8 cellular contexts compared by ENCODE assay signal in the genomic region with DNA sequence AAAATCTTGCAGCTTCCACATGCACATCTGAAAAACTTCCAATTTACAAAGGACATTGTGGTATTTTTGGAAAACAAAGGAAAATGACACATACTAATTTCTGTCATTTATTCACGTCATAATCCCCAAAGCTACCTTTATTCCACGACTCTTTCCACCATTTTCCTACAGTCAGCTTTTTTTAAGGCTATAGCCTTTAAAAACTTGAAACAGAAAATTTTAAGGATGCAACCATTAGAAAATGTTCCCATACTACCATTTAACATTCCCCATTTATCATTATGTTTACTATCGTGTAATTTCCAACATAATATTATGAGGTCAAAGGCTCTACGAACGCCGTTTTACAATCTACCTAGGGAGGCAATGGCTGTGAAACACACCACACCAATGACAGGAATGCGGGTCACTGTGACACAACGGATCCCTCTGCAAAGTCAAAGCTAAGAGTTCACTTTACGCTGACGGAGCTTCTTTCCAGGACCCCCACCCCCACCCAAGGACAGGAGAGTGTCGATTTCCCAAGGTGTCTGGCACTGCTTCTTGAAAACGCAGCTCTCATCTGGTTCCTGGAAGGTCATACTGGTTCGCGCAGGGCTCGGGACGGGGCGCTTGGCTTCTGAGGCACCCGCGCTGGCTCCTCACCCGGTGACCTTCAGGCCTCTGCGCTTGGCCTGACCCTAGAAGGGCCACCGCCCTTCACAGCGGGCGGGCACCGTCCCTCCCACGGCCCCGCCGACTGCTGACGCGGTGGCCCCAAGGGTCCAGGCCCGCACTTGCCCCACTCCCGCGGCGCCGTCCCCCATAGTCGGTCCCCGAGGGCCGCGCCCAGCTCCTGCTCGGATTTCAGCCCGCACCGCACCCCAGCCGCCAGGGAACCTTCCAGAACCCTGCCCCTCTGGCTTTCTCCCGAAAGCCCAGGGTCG. TPM values are rescaled to one million over a fixed set of nuclear protein-coding genes. Genes with fewer than 3 reads are reported as not detected.
DNase-seq lines count a peak whose midpoint lies in the region; ATAC-seq and TF ChIP-seq lines count a peak whose summit lies in the region.

No MANE protein-coding gene starts in this region.

- H3K4me3 ChIP-seq in esophagus muscularis mucosa (peak overlapping the region; percentile 75 to 87 (median 78)), muscle layer of colon (ENCODE audit: low read depth in 1 of 2, low read length in 2 of 2) (peak overlapping the region; percentile 41 to 76)

- peak overlapping the region; percentile 76 to 84 (median 78) for H3K4me3 Mint-ChIP-seq in T-cell

- peak; percentile 24 for DNase-seq in activated gamma-delta T cell (lab: John Stamatoyannopoulos, UW)
- DNase-seq in activated gamma-delta T cell treated with Interleukin-2 at 50 U/mL for 16 hours: no peak
- peak in 3 of 34 experiments; percentile 5 to 30 (median 14) for DNase-seq in T-cell
- DNase-seq in esophagus muscularis mucosa (ENCODE audit: extremely low spot score): no peak
- DNase-seq in NAMALWA (ENCODE audit: low spot score): no peak
- no peak for DNase-seq in GF-D8 (lab: John Stamatoyannopoulos, UW)

- no peak for TF ChIP-seq POLR2A in esophagus muscularis mucosa (IDR thresholded peaks at IDR 0.05; ENCODE audit: low read depth)

- CTCF ChIA-PET in T-cell (lab: Charles Lee): interaction anchor here (0.6 to 1.4 kb wide), 10 partner anchors 7 to 887 kb away, joined by 3 to 9 read pairs (median 3); a partner anchor contains a TSS

- peak in 1 of 3 experiments; percentile 11 for TF ChIP-seq CTCF in esophagus muscularis mucosa (IDR thresholded peaks at IDR 0.05)

- no peak for TF ChIP-seq EP300 in esophagus muscularis mucosa (IDR thresholded peaks at IDR 0.05)

- WGBS in esophagus muscularis mucosa: 30% methylated on average over 21 of the region's 45 CpGs

- H3K36me3 ChIP-seq in esophagus muscularis mucosa (no peaks in the 10 kb centered on the region), muscle layer of colon (ENCODE audit: insufficient read depth, low read length) (no peaks in the 10 kb centered on the region)

- H3K27ac ChIP-seq in esophagus muscularis mucosa (replicated peaks in 1 of 4): peak overlapping the region; percentile 85 to 96 (median 91)
- peak overlapping the region; percentile 59 for H3K27ac ChIP-seq in muscle layer of colon (ENCODE audit: low read depth, low read length)

- H3K36me3 Mint-ChIP-seq in T-cell: no peaks in the 10 kb centered on the region

- H3K9me3 ChIP-seq in esophagus muscularis mucosa (peaks cover 0 to 4% (median 0%) of the 10 kb centered on the region in 4 donors), muscle layer of colon (ENCODE audit: low read length) (no peaks in the 10 kb centered on the region)

- ATAC-seq in HG03045 (IDR thresholded peaks at IDR 0.05; ENCODE audit: unreplicated experiment): peak; percentile 49
- peak; percentile 33 to 47 (median 41) for ATAC-seq in T-cell (replicated peaks in 1 of 4)

- H3K27me3 ChIP-seq in esophagus muscularis mucosa (no peaks in the 10 kb centered on the region), muscle layer of colon (ENCODE audit: control insufficient read depth in 1 of 2, insufficient read depth in 2 of 2, low read length in 2 of 2) (no peaks in the 10 kb centered on the region)

- peaks cover 2 to 10% (median 6%) of the 10 kb centered on the region in 3 donors for H3K9me3 Mint-ChIP-seq in T-cell

- H3K27ac Mint-ChIP-seq in T-cell: peak overlapping the region in 1 of 2 donors; percentile 10

- peaks cover 0 to 3% of the 10 kb centered on the region in 2 donors for H3K27me3 Mint-ChIP-seq in T-cell

- intact Hi-C loops in esophagus muscularis mucosa (cut with DNase I): loop anchor here (5.0 kb wide), 1 partner anchor 76 kb away; no protein-coding TSS in a partner anchor

- H3K4me1 Mint-ChIP-seq in T-cell: peaks cover 6 to 13% (median 11%) of the 10 kb centered on the region in 3 donors

- peak overlapping the region; percentile 43 for H3K9ac ChIP-seq in muscle layer of colon (ENCODE audit: low read length)

- peaks cover 14 to 30% (median 24%) of the 10 kb centered on the region in 4 donors for H3K4me1 ChIP-seq in esophagus muscularis mucosa
- peaks cover 5% of the 10 kb centered on the region for H3K4me1 ChIP-seq in muscle layer of colon (ENCODE audit: insufficient read depth, low read length)

- POLR2A ChIA-PET in T-cell (lab: Charles Lee): interaction anchor here (0.5 to 0.7 kb wide), 8 partner anchors 7 to 857 kb away, joined by 3 to 11 read pairs (median 4); no protein-coding TSS in a partner anchor

RNA-seq across cellular contexts. Expression of a gene that starts 50.6 kb away (rescaled TPM):
- total RNA-seq in T-cell (10 to 100 TPM in 2 of 5 donors, 1 to 10 TPM in 3; 1.5 to 20.1 (median 3.1) TPM), esophagus muscularis mucosa (10 to 100 TPM in 1 of 4 donors, 1 to 10 TPM in 3; 2.9 to 29.7 (median 3.7) TPM)
